In the genomic region with DNA sequence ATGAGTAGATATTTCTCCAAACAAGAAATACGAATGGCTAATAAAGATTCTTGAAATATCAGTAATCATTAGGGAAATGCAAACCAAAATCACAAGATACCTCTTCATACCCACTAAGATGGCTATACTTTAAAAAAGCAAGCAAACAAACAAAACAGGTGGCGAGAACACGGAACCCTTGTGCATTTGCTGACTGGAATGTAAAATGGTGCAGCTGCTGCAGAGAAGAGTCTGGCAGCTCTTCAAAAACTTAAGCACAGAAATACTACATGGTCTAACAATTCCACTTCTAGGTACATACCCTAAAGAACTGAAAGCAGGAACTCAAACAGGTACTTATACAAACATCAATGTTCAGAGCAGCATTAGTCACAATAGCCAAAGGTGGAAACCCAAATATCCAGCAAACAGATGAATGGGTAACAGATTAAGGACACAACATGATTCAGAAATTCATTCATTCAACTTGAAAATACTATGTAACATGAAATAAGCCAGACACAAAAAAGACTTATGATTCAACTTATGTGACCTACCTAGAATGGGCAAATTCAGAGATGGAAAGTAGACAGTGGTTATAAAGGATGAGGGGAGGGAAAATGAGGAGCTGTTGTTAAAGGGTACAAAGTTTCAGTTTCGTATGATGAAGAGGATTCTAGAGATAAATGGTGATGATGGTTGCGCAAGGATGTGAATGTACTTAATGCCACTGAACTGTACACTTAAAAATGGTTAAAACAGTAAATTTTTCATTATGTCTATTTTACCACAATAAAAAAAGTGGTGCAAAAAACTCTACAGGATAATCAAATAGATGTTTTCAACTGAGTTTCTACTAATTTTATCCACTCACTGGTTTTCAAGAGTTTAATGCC, we compare ENCODE assay signal across 24 cellular contexts. TPM values are rescaled to one million over a fixed set of nuclear protein-coding genes. Genes with fewer than 3 reads are reported as not detected.
DNase-seq lines count a peak whose midpoint lies in the region; ATAC-seq, FAIRE-seq and TF ChIP-seq lines count a peak whose summit lies in the region.
"Had no signal": no experiment of that assay in that cellular context is flagged by ENCODE, and none has a peak within 500 bp of the region (broad histone marks: within the 10 kb centered on the region; RNA-seq: fewer than 3 reads in every experiment).

No MANE protein-coding gene starts in this region.

- H4K20me1 ChIP-seq in HepG2 (ENCODE audit: insufficient read depth, low read length) (no peaks in the 10 kb centered on the region), K562 (replicated peaks; ENCODE audit: control insufficient read depth, insufficient read depth, low read length) (no peaks in the 10 kb centered on the region)

- TF ChIP-seq EP300 in HepG2 (IDR thresholded peaks at IDR 0.05; ENCODE audit: low read depth in 2 of 2, low read length in 2 of 2) = no peak
- no peak for TF ChIP-seq EP300 in HepG2 (CRISPR knock-in tag; IDR thresholded peaks at IDR 0.05; ENCODE audit: borderline replicate concordance)
- TF ChIP-seq EP300 in K562 (IDR thresholded peaks at IDR 0.05; ENCODE audit: low read length) = no peak

- no peaks in the 10 kb centered on the region for H3K27me3 Mint-ChIP-seq in stimulated activated naive CD8-positive, alpha-beta T cell treated with anti-CD3 and anti-CD28 coated beads, Interleukin-15, amount 100 ng/mL, for 72 hours
- H3K27me3 Mint-ChIP-seq in HFFc6 (ENCODE audit: insufficient read depth) = peaks cover 1% of the 10 kb centered on the region
- H3K27me3 Mint-ChIP-seq: activated naive CD8-positive, alpha-beta T cell treated with anti-CD3 and anti-CD28 coated beads, Interleukin-2, amount 10 ng/mL, durations not matched to agents 7 days and 5 days; brain; CD4-positive, alpha-beta T cell had no signal

- POLR2A ChIA-PET in HepG2 (lab: Yijun Ruan, JAX) (no interaction called here), K562 (lab: Yijun Ruan, JAX) (no interaction called here)

- ATAC-seq in HepG2 = no peak
- no peak for ATAC-seq in right lobe of liver
- no peak for ATAC-seq in K562
- peak; percentile 87 for ATAC-seq in stimulated activated naive CD8-positive, alpha-beta T cell treated with anti-CD3 and anti-CD28 coated beads, Interleukin-15, amount 100 ng/mL, for 72 hours
- ATAC-seq: heart right ventricle, right cardiac atrium had no signal

- H3K27ac Mint-ChIP-seq in stimulated activated naive CD8-positive, alpha-beta T cell treated with anti-CD3 and anti-CD28 coated beads, Interleukin-15, amount 100 ng/mL, for 72 hours = peak overlapping the region; percentile 67 to 68
- H3K27ac Mint-ChIP-seq in HFFc6 = no peak overlapping the region; the same call in 1 of the 2 replicates
- H3K27ac Mint-ChIP-seq: activated naive CD8-positive, alpha-beta T cell treated with anti-CD3 and anti-CD28 coated beads, Interleukin-2, amount 10 ng/mL, durations not matched to agents 7 days and 5 days; CD4-positive, alpha-beta T cell had no signal

- TF ChIP-seq RAD21 in HepG2 (CRISPR knock-in tag; IDR thresholded peaks at IDR 0.05) = no peak
- TF ChIP-seq RAD21 in K562 (CRISPR knock-in tag; conservative IDR thresholded peaks at IDR 0.05 in 1 of 2, IDR thresholded peaks at IDR 0.05 in 1 of 2) = no peak

- BruUV-seq in HepG2 (replicated peaks; lab: Mats Ljungman, UMichigan) (no TSS peak), K562 (replicated peaks; lab: Mats Ljungman, UMichigan) (no TSS peak)

- H3K4me1 ChIP-seq in HepG2 (ENCODE audit: insufficient read depth, low read length) (no peaks in the 10 kb centered on the region), right lobe of liver (no peaks in the 10 kb centered on the region), K562 (replicated peaks in 1 of 2; ENCODE audit: control insufficient read depth in 2 of 2, insufficient read depth in 2 of 2, low read length in 2 of 2) (no peaks in the 10 kb centered on the region)
- H3K4me1 ChIP-seq: heart right ventricle, tibial artery had no signal

- H3K9me3 ChIP-seq in HepG2 (ENCODE audit: low read length) (no peaks in the 10 kb centered on the region), right lobe of liver (no peaks in the 10 kb centered on the region), K562 (replicated peaks; ENCODE audit: control insufficient read depth, insufficient read depth, low read depth, low read length) (no peaks in the 10 kb centered on the region)
- H3K9me3 ChIP-seq: heart right ventricle, tibial artery had no signal

- H2AFZ ChIP-seq in HepG2 (ENCODE audit: low read length) (no peak overlapping the region), K562 (ENCODE audit: low read depth, low read length) (no peak overlapping the region)

- DNase-seq in HepG2 (ENCODE audit: low spot score) = no peak
- no peak for DNase-seq in right lobe of liver
- DNase-seq in NCI-H1105 (lab: John Stamatoyannopoulos, UW) = peak; percentile 2
- no peak for DNase-seq in K562 (ENCODE audit: extremely low read depth in 1 of 4, low spot score in 3 of 4)
- no peak for DNase-seq in stimulated activated naive CD8-positive, alpha-beta T cell treated with anti-CD3 and anti-CD28 coated beads, Interleukin-15, amount 100 ng/mL, for 72 hours
- no peak for DNase-seq in HFFc6
- no peak for DNase-seq in DMS 273 treated with DMSO at 0.1 percent for 48 hours (lab: John Stamatoyannopoulos, UW)
- no peak for DNase-seq in GM19238 (ENCODE audit: insufficient read length, low spot score)
- DNase-seq: activated CD8-positive, alpha-beta memory T cell treated with anti-CD3 and anti-CD28 coated beads, Interleukin-2, amount 50 U/mL, for 48 hours; activated naive CD8-positive, alpha-beta T cell treated with anti-CD3 and anti-CD28 coated beads, Interleukin-2, amount 10 ng/mL, durations not matched to agents 7 days and 5 days; CD4-positive, alpha-beta T cell; cortex of kidney; GOT3; heart right ventricle; NCI-H1436; NCI-H2227 treated with DMSO at 0.1 percent for 48 hours; NCI-H82; right cardiac atrium; T-helper 9 cell; tibial artery had no signal

- no peak overlapping the region for H3K27ac ChIP-seq in HepG2 (ENCODE audit: extremely low read length, insufficient read depth, low read length)
- no peak overlapping the region for H3K27ac ChIP-seq in right lobe of liver
- no peak overlapping the region for H3K27ac ChIP-seq in K562 (ENCODE audit: extremely low read depth, low read depth, low read length)
- H3K27ac ChIP-seq: heart right ventricle, tibial artery had no signal

- peak overlapping the region in 1 of 2 donors; percentile 16 for H3K4me3 Mint-ChIP-seq in stimulated activated naive CD8-positive, alpha-beta T cell treated with anti-CD3 and anti-CD28 coated beads, Interleukin-15, amount 100 ng/mL, for 72 hours
- H3K4me3 Mint-ChIP-seq in HFFc6 = no peak overlapping the region
- H3K4me3 Mint-ChIP-seq: activated naive CD8-positive, alpha-beta T cell treated with anti-CD3 and anti-CD28 coated beads, Interleukin-2, amount 10 ng/mL, durations not matched to agents 7 days and 5 days; brain; CD4-positive, alpha-beta T cell had no signal

- H3K4me3 ChIP-seq in HepG2 (replicated peaks in 1 of 3; ENCODE audit: insufficient read depth in 1 of 3, low read depth in 2 of 3, low read length in 3 of 3) (no peak overlapping the region), right lobe of liver (no peak overlapping the region), K562 (no peak overlapping the region)
- H3K4me3 ChIP-seq: heart right ventricle, lung, tibial artery had no signal

- no peak for TF ChIP-seq POLR2A in HepG2 (IDR thresholded peaks at IDR 0.05; ENCODE audit: insufficient read depth in 1 of 2, low read depth in 2 of 2, low read length in 2 of 2)
- TF ChIP-seq POLR2A in right lobe of liver (IDR thresholded peaks at IDR 0.05) = no peak
- no peak for TF ChIP-seq POLR2A in K562 (conservative IDR thresholded peaks at IDR 0.05)

- H3K4me1 Mint-ChIP-seq in stimulated activated naive CD8-positive, alpha-beta T cell treated with anti-CD3 and anti-CD28 coated beads, Interleukin-15, amount 100 ng/mL, for 72 hours = peaks cover 32% of the 10 kb centered on the region
- no peaks in the 10 kb centered on the region for H3K4me1 Mint-ChIP-seq in HFFc6 (ENCODE audit: low read depth)
- H3K4me1 Mint-ChIP-seq: brain had no signal

- TF ChIP-seq CTCF in HepG2 (CRISPR knock-in tag; IDR thresholded peaks at IDR 0.05) (no peak), right lobe of liver (IDR thresholded peaks at IDR 0.05) (no peak), K562 (IDR thresholded peaks at IDR 0.05 in 2 of 3, conservative IDR thresholded peaks at IDR 0.05 in 1 of 3; ENCODE audit: insufficient read depth in 2 of 3, low read depth in 1 of 3, low read length in 3 of 3) (no peak), HFFc6 (IDR thresholded peaks at IDR 0.05) (no peak)

- H3K9me3 Mint-ChIP-seq in stimulated activated naive CD8-positive, alpha-beta T cell treated with anti-CD3 and anti-CD28 coated beads, Interleukin-15, amount 100 ng/mL, for 72 hours = no peaks in the 10 kb centered on the region
- H3K9me3 Mint-ChIP-seq in HFFc6 = no peaks in the 10 kb centered on the region
- H3K9me3 Mint-ChIP-seq: activated naive CD8-positive, alpha-beta T cell treated with anti-CD3 and anti-CD28 coated beads, Interleukin-2, amount 10 ng/mL, durations not matched to agents 7 days and 5 days; brain; CD4-positive, alpha-beta T cell had no signal

- CTCF ChIA-PET in HepG2 (lab: Yijun Ruan, JAX; ENCODE audit: low intra/inter-chr PET ratio, low total read pairs) = no interaction called here
- CTCF ChIA-PET in K562 (lab: Yijun Ruan, JAX; ENCODE audit: low intra/inter-chr PET ratio) = no interaction called here

- no peaks in the 10 kb centered on the region for H3K9me1 ChIP-seq in K562 (ENCODE audit: control insufficient read depth, insufficient read depth, low read length)

- H3K9ac ChIP-seq in HepG2 (ENCODE audit: insufficient read depth, low read depth, low read length) = no peak overlapping the region
- H3K9ac ChIP-seq in K562 (ENCODE audit: insufficient read depth in 1 of 2, low read depth in 2 of 2, low read length in 2 of 2) = no peak overlapping the region

- WGBS in HepG2 (ENCODE audit: low lambda C conversion rate) = 94% methylated on average over 5 of the region's 5 CpGs
- WGBS in right lobe of liver (ENCODE audit: insufficient coverage, low coverage, low lambda C conversion rate, missing lambda C conversion rate) = 91% methylated on average over 5 of the region's 5 CpGs
- 97% methylated on average over 5 of the region's 5 CpGs for WGBS in K562 (ENCODE audit: insufficient coverage, low coverage, missing lambda C conversion rate)

- H3K4me2 ChIP-seq in HepG2 (ENCODE audit: low read depth, low read length) (no peak overlapping the region), K562 (ENCODE audit: insufficient read depth, low read length) (no peak overlapping the region)

- peaks cover 49% of the 10 kb centered on the region for H3K36me3 Mint-ChIP-seq in HFFc6 (ENCODE audit: low read depth)

- H3K27me3 ChIP-seq in HepG2 (ENCODE audit: control insufficient read depth in 1 of 2, insufficient read depth in 2 of 2, low read length in 2 of 2) (no peaks in the 10 kb centered on the region), right lobe of liver (no peaks in the 10 kb centered on the region), K562 (ENCODE audit: control insufficient read depth in 2 of 2, insufficient read depth in 2 of 2, low read length in 2 of 2) (no peaks in the 10 kb centered on the region)
- H3K27me3 ChIP-seq: heart right ventricle, tibial artery had no signal

- intact Hi-C loops in HepG2 (cut with micrococcal nuclease; ENCODE audit: unreplicated experiment) (no loop called here), right lobe of liver (cut with DNase I) (no loop called here), K562 (cut with micrococcal nuclease) (no loop called here)

- H3K79me2 ChIP-seq in HepG2 (ENCODE audit: insufficient read depth, low read length) (no peaks in the 10 kb centered on the region), K562 (ENCODE audit: control insufficient read depth, insufficient read depth, low read length) (no peaks in the 10 kb centered on the region)

- in situ Hi-C loops in HepG2 (cut with HindIII; ENCODE audit: extremely low pct_ligation_motif_present, low pct_unique_long_range_greater_than_20kb) (no loop called here), K562 (cut with MboI) (no loop called here)

- peaks cover 38 to 92% of the 10 kb centered on the region in 2 experiments for H3K36me3 ChIP-seq in HepG2 (replicated peaks in 1 of 2; ENCODE audit: control insufficient read depth in 1 of 2, insufficient read depth in 2 of 2, low read length in 2 of 2)
- peaks cover 4 to 87% (median 28%) of the 10 kb centered on the region in 4 donors for H3K36me3 ChIP-seq in right lobe of liver
- H3K36me3 ChIP-seq in K562 (ENCODE audit: control insufficient read depth, insufficient read depth, low read length) = peaks cover 93% of the 10 kb centered on the region

- FAIRE-seq in HepG2 (lab: Jason Lieb, UNC) (peak; percentile 28), K562 (lab: Jason Lieb, UNC) (no peak)
- FAIRE-seq: endometrium, RCC 7860 had no signal

RNA-seq across cellular contexts. Expression of a gene that starts 26.9 kb away (rescaled TPM):
- total RNA-seq in HepG2 (2016; rRNA removed; fragmentation: Illumina TruSeq; extraction: Trizol) = 2.4 and 3.3 TPM in 2 replicates
- total RNA-seq in HepG2 (2016; cell fraction: cytosol; rRNA removed; fragmentation: Illumina TruSeq; extraction: Trizol; ENCODE audit: low read depth) = 0.26 and 0.30 TPM in 2 replicates
- total RNA-seq in HepG2 (2016; cell fraction: insoluble cytoplasmic fraction; rRNA removed; fragmentation: Illumina TruSeq; extraction: Trizol) = 2.3 and 3.9 TPM in 2 replicates
- total RNA-seq in HepG2 (2016; cell fraction: membrane; rRNA removed; fragmentation: Illumina TruSeq; extraction: Trizol) = 0.90 TPM in 2 replicates
- total RNA-seq in HepG2 (2016; cell fraction: nucleus; rRNA removed; fragmentation: Illumina TruSeq; extraction: Trizol) = 7.8 and 8.3 TPM in 2 replicates
- polyA plus RNA-seq in HepG2 (2011; rRNA removed) = 3.9 and 4.1 TPM in 2 replicates
- 1.8 and 1.9 TPM in 2 replicates for polyA plus RNA-seq in HepG2 (2011; cell fraction: cytosol; rRNA removed)
- 9.3 and 9.9 TPM in 2 replicates for polyA plus RNA-seq in HepG2 (2011; cell fraction: nucleus; rRNA removed)
- polyA plus RNA-seq in HepG2 (2012) = 1.5 and 2.0 TPM in 2 replicates
- polyA plus RNA-seq in HepG2 (2016; cell fraction: cytosol; fragmentation: Illumina TruSeq; extraction: Trizol; ENCODE audit: low read depth) = 0.18 and 0.23 TPM in 2 replicates
- polyA plus RNA-seq in HepG2 (2016; cell fraction: insoluble cytoplasmic fraction; fragmentation: Illumina TruSeq; extraction: Trizol; ENCODE audit: low read depth) = 1.1 and 1.3 TPM in 2 replicates
- 0.39 and 0.63 TPM in 2 replicates for polyA plus RNA-seq in HepG2 (2016; cell fraction: membrane; fragmentation: Illumina TruSeq; extraction: Trizol; ENCODE audit: low read depth)
- polyA plus RNA-seq in HepG2 (2016; cell fraction: nucleus; fragmentation: Illumina TruSeq; extraction: Trizol; ENCODE audit: insufficient read depth, low read depth) = 10.6 and 15.2 TPM in 2 replicates
- polyA minus RNA-seq in HepG2 (2011; rRNA and poly(A)+ RNA removed; ENCODE audit: low replicate concordance) = 13.0 and 16.6 TPM in 2 replicates
- 0.69 and 1.2 TPM in 2 replicates for polyA minus RNA-seq in HepG2 (2011; cell fraction: cytosol; rRNA and poly(A)+ RNA removed)
- polyA minus RNA-seq in HepG2 (2011; cell fraction: nucleus; rRNA and poly(A)+ RNA removed) = 19.1 and 22.1 TPM in 2 replicates
- 1 to 10 TPM; 1.1 to 3.3 (median 1.4) TPM for total RNA-seq in right lobe of liver
- total RNA-seq in K562 (2011; cell fraction: chromatin; rRNA removed; ENCODE audit: low replicate concordance) = 33.2 and 38.2 TPM in 2 replicates
- 13.0 and 13.9 TPM in 2 replicates for total RNA-seq in K562 (2011; cell fraction: nucleolus; rRNA removed)
- total RNA-seq in K562 (2011; cell fraction: nucleoplasm; rRNA removed) = 14.5 and 17.1 TPM in 2 replicates
- total RNA-seq in K562 (2014; rRNA removed) = 0.94 and 1.3 TPM in 2 replicates
- 2.5 and 2.9 TPM in 2 replicates for total RNA-seq in K562 (2014; rRNA removed; fragmentation: Illumina TruSeq; extraction: Trizol)
- 3.8 and 3.9 TPM in 2 replicates for total RNA-seq in K562 (2015; rRNA removed; fragmentation: Illumina TruSeq; extraction: Trizol)
- 2.2 and 2.3 TPM in 2 replicates for total RNA-seq in K562 (2021)
- polyA plus RNA-seq in K562 (2011; rRNA removed) = 3.3 and 3.8 TPM in 2 replicates
- polyA plus RNA-seq in K562 (2011; cell fraction: cytosol; rRNA removed) = 2.6 and 2.9 TPM in 2 replicates
- 8.2 and 12.4 TPM in 2 replicates for polyA plus RNA-seq in K562 (2011; cell fraction: nucleus; rRNA removed)
- 1.4 and 2.0 TPM in 2 replicates for polyA plus RNA-seq in K562 (2012)
- polyA plus RNA-seq in K562 (2014; fragmentation: Illumina TruSeq; extraction: Trizol) = 2.5 and 3.1 TPM in 2 replicates
- under 1 TPM; 0.10 to 0.17 TPM for polyA plus RNA-seq in K562 (2014; fragmentation: Nextera tagmentation; extraction: Ambion mirVana)
- polyA plus RNA-seq in K562 (2014; rRNA removed) = 1.5 and 2.4 TPM in 2 replicates
- 7.6 and 8.6 TPM in 2 replicates for polyA minus RNA-seq in K562 (2011; rRNA and poly(A)+ RNA removed)
- 1.0 and 1.2 TPM in 2 replicates for polyA minus RNA-seq in K562 (2011; cell fraction: cytosol; rRNA and poly(A)+ RNA removed)
- 7.0 and 7.3 TPM in 2 replicates for polyA minus RNA-seq in K562 (2011; cell fraction: nucleus; rRNA and poly(A)+ RNA removed)
- 1 to 10 TPM; 1.1 to 2.0 (median 1.5) TPM for total RNA-seq in HFFc6 (2021; fragmentation: NEBNext Ultra II Directional; extraction: Animal tissue kit (Norgen Biotek cat#: 25700))
